Comparison of ENCODE assay signal across 12 cellular contexts in the genomic region with DNA sequence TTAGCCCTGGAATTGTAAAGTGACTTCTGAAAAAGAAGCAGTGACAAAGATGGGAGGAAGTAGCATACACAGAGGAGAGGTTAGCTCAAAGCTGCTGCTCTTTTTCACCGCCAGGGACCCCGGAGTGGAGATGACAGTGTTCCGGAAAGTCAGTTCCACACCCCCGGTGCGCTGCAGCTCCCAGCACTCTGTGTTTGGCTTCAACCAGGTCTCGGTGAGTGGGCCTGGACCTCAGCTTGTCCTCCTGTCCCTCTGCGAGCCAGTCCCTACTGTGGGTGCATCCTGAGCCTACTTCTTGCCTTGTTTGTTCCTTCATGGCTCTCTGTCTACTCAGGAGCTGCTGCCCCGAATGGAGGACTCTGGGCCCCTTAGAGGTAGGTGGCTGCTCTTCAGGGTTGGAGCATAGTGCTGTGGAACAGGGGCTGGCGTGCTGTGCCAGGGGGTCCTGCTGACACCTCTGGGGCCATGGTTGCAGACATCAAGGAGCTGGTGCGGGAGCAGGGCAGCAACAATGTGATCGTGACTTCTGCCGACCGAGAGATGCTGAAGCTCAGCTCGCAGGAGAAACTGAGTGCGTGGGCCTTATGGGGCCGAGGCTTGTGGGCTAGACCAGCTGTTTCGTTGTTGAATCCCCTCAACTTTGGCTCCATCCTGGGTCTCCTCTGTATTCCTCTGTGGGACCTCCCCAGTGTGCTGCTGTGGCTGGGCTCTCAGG. TPM values are rescaled to one million over a fixed set of nuclear protein-coding genes. Genes with fewer than 3 reads are reported as not detected.
DNase-seq lines count a peak whose midpoint lies in the region; ATAC-seq and TF ChIP-seq lines count a peak whose summit lies in the region.
"Had no signal": no experiment of that assay in that cellular context is flagged by ENCODE, and none has a peak within 500 bp of the region (broad histone marks: within the 10 kb centered on the region; RNA-seq: fewer than 3 reads in every experiment).

No MANE protein-coding gene starts in this region.

- intact Hi-C loops in PC-9 (cut with micrococcal nuclease; ENCODE audit: unreplicated experiment) (loop anchor here (5.0 kb wide), 1 partner anchor 35 kb away; no protein-coding TSS in a partner anchor), left lung (cut with DNase I) (no loop called here)

- no peak overlapping the region for H2AFZ ChIP-seq in PC-9

- no peak for TF ChIP-seq CTCF in PC-9 (conservative IDR thresholded peaks at IDR 0.05)
- TF ChIP-seq CTCF in endothelial cell (IDR thresholded peaks at IDR 0.05; ENCODE audit: unreplicated experiment) = no peak
- TF ChIP-seq CTCF in retinal pigment epithelial cell (conservative IDR thresholded peaks at IDR 0.05; ENCODE audit: low read depth, low read length) = no peak
- TF ChIP-seq CTCF in left lung (IDR thresholded peaks at IDR 0.05) = no peak

- H3K27me3 ChIP-seq in PC-9 (ENCODE audit: insufficient read depth, low read depth) (no peaks in the 10 kb centered on the region), left lung (no peaks in the 10 kb centered on the region)

- peaks cover 33% of the 10 kb centered on the region for H3K36me3 Mint-ChIP-seq in T-helper 2 cell treated with Interferon-gamma antibody and Interleukin-4, amounts not matched to agents 5 μg/mL and 100 μg/mL, for 36 hours (ENCODE audit: low read depth)
- H3K36me3 Mint-ChIP-seq in endothelial cell (ENCODE audit: low read depth, unreplicated experiment) = peaks cover 29% of the 10 kb centered on the region

- H3K4me1 Mint-ChIP-seq in T-helper 2 cell treated with Interferon-gamma antibody and Interleukin-4, amounts not matched to agents 5 μg/mL and 100 μg/mL, for 36 hours (ENCODE audit: low read depth) = peaks cover 11% of the 10 kb centered on the region
- H3K4me1 Mint-ChIP-seq in endothelial cell (ENCODE audit: unreplicated experiment) = peaks cover 11% of the 10 kb centered on the region

- H3K27me3 Mint-ChIP-seq in T-helper 2 cell treated with Interferon-gamma antibody and Interleukin-4, amounts not matched to agents 5 μg/mL and 100 μg/mL, for 36 hours (ENCODE audit: low read depth) = peaks cover 3% of the 10 kb centered on the region
- peaks cover 26% of the 10 kb centered on the region for H3K27me3 Mint-ChIP-seq in endothelial cell (ENCODE audit: unreplicated experiment)

- peaks cover 51% of the 10 kb centered on the region for H4K20me1 ChIP-seq in PC-9 (ENCODE audit: insufficient read depth)

- CTCF ChIA-PET in PC-9 (lab: Charles Lee) = no interaction called here

- H3K9me2 ChIP-seq in PC-9 (ENCODE audit: insufficient read depth) = no peaks in the 10 kb centered on the region

- DNase-seq in T-helper 2 cell treated with Interferon-gamma antibody and Interleukin-4, amounts not matched to agents 5 μg/mL and 100 μg/mL, for 36 hours (ENCODE audit: low spot score) = no peak
- DNase-seq in T-helper 2 cell (no peak), PC-9 (no peak), endothelial cell (ENCODE audit: low spot score) (no peak), retinal pigment epithelial cell (ENCODE audit: low read depth) (no peak), left lung (no peak), retina (no peak)
- no peak for DNase-seq in stimulated activated CD8-positive, alpha-beta memory T cell treated with anti-CD3 and anti-CD28 coated beads, Interleukin-4, amount 100 ng/mL, for 48 hours
- DNase-seq: ACHN, amygdala, NCI-H2029, SW 1271 had no signal

- peak overlapping the region; percentile 94 for H3K27ac Mint-ChIP-seq in T-helper 2 cell treated with Interferon-gamma antibody and Interleukin-4, amounts not matched to agents 5 μg/mL and 100 μg/mL, for 36 hours
- H3K27ac Mint-ChIP-seq in endothelial cell (ENCODE audit: unreplicated experiment) = peak overlapping the region; percentile 87

- H3K79me2 ChIP-seq in PC-9 (ENCODE audit: low read depth) = peaks cover 64% of the 10 kb centered on the region

- BruUV-seq in PC-9 (replicated peaks; lab: Mats Ljungman, UMichigan) = no TSS peak

- no peaks in the 10 kb centered on the region for H3K9me3 Mint-ChIP-seq in T-helper 2 cell treated with Interferon-gamma antibody and Interleukin-4, amounts not matched to agents 5 μg/mL and 100 μg/mL, for 36 hours
- H3K9me3 Mint-ChIP-seq in endothelial cell (ENCODE audit: unreplicated experiment) = no peaks in the 10 kb centered on the region

- peak overlapping the region; percentile 93 for H3K4me3 ChIP-seq in PC-9
- peak overlapping the region; percentile 72 for H3K4me3 ChIP-seq in retinal pigment epithelial cell (ENCODE audit: low read length)
- peak overlapping the region in 1 of 2 donors; percentile 72 for H3K4me3 ChIP-seq in left lung

- no peak for ATAC-seq in left lung

- POLR2A ChIA-PET in PC-9 (lab: Charles Lee; ENCODE audit: unreplicated experiment) = interaction anchor here (0.6 kb wide), 2 partner anchors 49 to 57 kb away, joined by 4 to 8 read pairs; no protein-coding TSS in a partner anchor

- H3K4me2 ChIP-seq in PC-9 = peak overlapping the region; percentile 99

- H3K4me1 ChIP-seq in PC-9 (replicated peaks; ENCODE audit: insufficient read depth) (peaks cover 22% of the 10 kb centered on the region; the same call in 1 of the 2 replicates), left lung (peaks cover 21 to 32% of the 10 kb centered on the region in 2 donors)

- H3K36me3 ChIP-seq in PC-9 (ENCODE audit: low read depth) (peaks cover 12% of the 10 kb centered on the region), left lung (peaks cover 0 to 53% of the 10 kb centered on the region in 2 donors)

- H3K9me3 ChIP-seq in PC-9 (ENCODE audit: insufficient read depth, low read depth) = no peaks in the 10 kb centered on the region
- no peaks in the 10 kb centered on the region for H3K9me3 ChIP-seq in left lung

- H3F3A ChIP-seq in PC-9 (ENCODE audit: insufficient read depth, low read depth) = peaks cover 14% of the 10 kb centered on the region

- no peak overlapping the region for H3K27ac ChIP-seq in PC-9
- no peak overlapping the region for H3K27ac ChIP-seq in left lung

- peak overlapping the region; percentile 94 for H3K4me3 Mint-ChIP-seq in T-helper 2 cell treated with Interferon-gamma antibody and Interleukin-4, amounts not matched to agents 5 μg/mL and 100 μg/mL, for 36 hours
- H3K4me3 Mint-ChIP-seq in endothelial cell (ENCODE audit: unreplicated experiment) = peak overlapping the region; percentile 98

RNA-seq across cellular contexts. Expression of a gene that starts 1.7 kb away (rescaled TPM):
- total RNA-seq in PC-9 (2021) (76.9 and 85.9 TPM in 2 replicates), endothelial cell (ENCODE audit: unreplicated experiment) (76.1 TPM), left lung (10 to 100 TPM; 36.7 to 44.5 TPM)

RNA-seq across cellular contexts. Expression of a gene that starts 3.3 kb away (rescaled TPM):
- total RNA-seq in PC-9 (2021) (87.2 and 90.3 TPM in 2 replicates), endothelial cell (ENCODE audit: unreplicated experiment) (238 TPM), left lung (100 to 1,000 TPM in 1 of 2 donors, 10 to 100 TPM in 1; 74.7 to 100 TPM)

RNA-seq across cellular contexts. Expression of a gene that starts 20.6 kb away (rescaled TPM):
- total RNA-seq in PC-9 (2021) (65.6 and 81.3 TPM in 2 replicates), endothelial cell (ENCODE audit: unreplicated experiment) (267 TPM), left lung (100 to 1,000 TPM in 1 of 2 donors, 10 to 100 TPM in 1; 77.3 to 107 TPM)

RNA-seq across cellular contexts. Expression of a gene that starts 21.7 kb away (rescaled TPM):
- total RNA-seq in PC-9 (2021) (2.1 TPM in 1 of 2 replicates, not detected in the other), endothelial cell (ENCODE audit: unreplicated experiment) (2.0 TPM), left lung (1 to 10 TPM in 1 of 2 donors, not detected in 1; 2.0 TPM)

RNA-seq across cellular contexts. Expression of a gene that starts 41.4 kb away (rescaled TPM):
- total RNA-seq in PC-9 (2021) (123 and 170 TPM in 2 replicates), endothelial cell (ENCODE audit: unreplicated experiment) (4.7 TPM), left lung (100 to 1,000 TPM in 1 of 2 donors, 10 to 100 TPM in 1; 57.0 to 133 TPM)
